1 cellular context compared by ENCODE assay signal in the genomic region with DNA sequence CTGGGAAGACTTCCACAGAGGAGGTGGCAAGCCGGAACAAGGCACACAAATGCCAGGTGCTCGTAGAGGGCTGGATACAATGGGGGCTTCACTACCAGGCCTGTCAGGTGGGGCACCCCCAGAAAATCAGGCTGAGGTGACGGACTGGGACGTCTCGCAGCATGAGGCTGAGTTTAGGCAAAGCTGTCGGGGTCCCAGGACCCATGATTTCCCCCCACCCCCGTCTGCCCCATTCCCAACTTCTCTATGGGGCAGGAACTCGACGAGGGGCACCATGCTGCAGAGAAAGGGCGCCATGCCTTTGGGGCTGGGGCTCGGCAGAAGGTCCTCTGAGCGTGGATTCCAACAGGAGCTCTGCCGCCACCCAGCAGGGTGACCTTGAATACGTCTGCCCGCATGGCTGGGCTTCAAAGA.
TF ChIP-seq lines count a peak whose summit lies in the region.

No MANE protein-coding gene starts in this region.

TF ChIP-seq in HepG2, 621 proteins besides CTCF, POLR2A, EP300 and RAD21 (continued from another document and continues in another):
- TF ChIP-seq, protein P1, sequence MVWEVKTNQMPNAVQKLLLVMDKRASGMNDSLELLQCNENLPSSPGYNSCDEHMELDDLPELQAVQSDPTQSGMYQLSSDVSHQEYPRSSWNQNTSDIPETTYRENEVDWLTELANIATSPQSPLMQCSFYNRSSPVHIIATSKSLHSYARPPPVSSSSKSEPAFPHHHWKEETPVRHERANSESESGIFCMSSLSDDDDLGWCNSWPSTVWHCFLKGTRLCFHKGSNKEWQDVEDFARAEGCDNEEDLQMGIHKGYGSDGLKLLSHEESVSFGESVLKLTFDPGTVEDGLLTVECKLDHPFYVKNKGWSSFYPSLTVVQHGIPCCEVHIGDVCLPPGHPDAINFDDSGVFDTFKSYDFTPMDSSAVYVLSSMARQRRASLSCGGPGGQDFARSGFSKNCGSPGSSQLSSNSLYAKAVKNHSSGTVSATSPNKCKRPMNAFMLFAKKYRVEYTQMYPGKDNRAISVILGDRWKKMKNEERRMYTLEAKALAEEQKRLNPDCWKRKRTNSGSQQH (CRISPR knock-in tag; IDR thresholded peaks at IDR 0.05; ENCODE audit: low read depth): no peak
- no peak for TF ChIP-seq NFE2 (CRISPR knock-in tag; IDR thresholded peaks at IDR 0.05)
- TF ChIP-seq ETV6 (CRISPR knock-in tag; conservative IDR thresholded peaks at IDR 0.05): no peak
- TF ChIP-seq SMYD3 (CRISPR knock-in tag; IDR thresholded peaks at IDR 0.05): peak; percentile 93; the same call in 1 of the 2 replicates
- peak; percentile 75; the same call in 1 of the 2 replicates for TF ChIP-seq ZSCAN5A (CRISPR knock-in tag; IDR thresholded peaks at IDR 0.05; ENCODE audit: borderline replicate concordance)
- no peak; the same call in 1 of the 2 replicates for TF ChIP-seq ZNF605 (CRISPR knock-in tag; IDR thresholded peaks at IDR 0.05)
- TF ChIP-seq MBD4 (IDR thresholded peaks at IDR 0.05; ENCODE audit: borderline replicate concordance, low read length): no peak
- 0 out of 2 replicates have a peak, but pooled peaks have one; percentile 81 for TF ChIP-seq ZNF17 (CRISPR knock-in tag; IDR thresholded peaks at IDR 0.05)
- TF ChIP-seq TRIM24 (CRISPR knock-in tag; IDR thresholded peaks at IDR 0.05): no peak
- no peak for TF ChIP-seq MAZ (IDR thresholded peaks at IDR 0.05; ENCODE audit: borderline replicate concordance, low read depth, low read length)
- no peak; the same call in 1 of the 2 replicates for TF ChIP-seq MAZ (CRISPR knock-in tag; IDR thresholded peaks at IDR 0.05; ENCODE audit: low read depth)
- no peak for TF ChIP-seq FOXA3 (CRISPR knock-in tag; IDR thresholded peaks at IDR 0.05)
- TF ChIP-seq MTA3 (CRISPR knock-in tag; IDR thresholded peaks at IDR 0.05): no peak
- no peak for TF ChIP-seq DZIP1 (CRISPR knock-in tag; IDR thresholded peaks at IDR 0.05)
- TF ChIP-seq, protein P2, sequence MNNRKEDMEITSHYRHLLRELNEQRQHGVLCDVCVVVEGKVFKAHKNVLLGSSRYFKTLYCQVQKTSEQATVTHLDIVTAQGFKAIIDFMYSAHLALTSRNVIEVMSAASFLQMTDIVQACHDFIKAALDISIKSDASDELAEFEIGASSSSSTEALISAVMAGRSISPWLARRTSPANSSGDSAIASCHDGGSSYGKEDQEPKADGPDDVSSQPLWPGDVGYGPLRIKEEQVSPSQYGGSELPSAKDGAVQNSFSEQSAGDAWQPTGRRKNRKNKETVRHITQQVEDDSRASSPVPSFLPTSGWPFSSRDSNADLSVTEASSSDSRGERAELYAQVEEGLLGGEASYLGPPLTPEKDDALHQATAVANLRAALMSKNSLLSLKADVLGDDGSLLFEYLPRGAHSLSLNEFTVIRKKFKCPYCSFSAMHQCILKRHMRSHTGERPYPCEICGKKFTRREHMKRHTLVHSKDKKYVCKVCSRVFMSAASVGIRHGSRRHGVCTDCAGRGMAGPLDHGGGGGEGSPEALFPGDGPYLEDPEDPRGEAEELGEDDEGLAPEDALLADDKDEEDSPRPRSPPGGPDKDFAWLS (CRISPR knock-in tag; IDR thresholded peaks at IDR 0.05; ENCODE audit: borderline replicate concordance): no peak
- peak; percentile 82; the same call in 1 of the 2 replicates for TF ChIP-seq ZSCAN25 (CRISPR knock-in tag; IDR thresholded peaks at IDR 0.05)
- TF ChIP-seq HMG20A (CRISPR knock-in tag; IDR thresholded peaks at IDR 0.05; ENCODE audit: borderline replicate concordance): no peak
- TF ChIP-seq ZNF737 (CRISPR knock-in tag; IDR thresholded peaks at IDR 0.05; ENCODE audit: borderline replicate concordance): no peak
- TF ChIP-seq ZNF780A (CRISPR knock-in tag; IDR thresholded peaks at IDR 0.05): no peak
- no peak for TF ChIP-seq ZNF207 (IDR thresholded peaks at IDR 0.05; ENCODE audit: borderline replicate concordance)
- TF ChIP-seq ZNF362 (CRISPR knock-in tag; IDR thresholded peaks at IDR 0.05; ENCODE audit: borderline replicate concordance): no peak
- TF ChIP-seq HMGA1 (CRISPR knock-in tag; conservative IDR thresholded peaks at IDR 0.05): no peak
- 0 out of 2 replicates have a peak, but pooled peaks have one; percentile 4 for TF ChIP-seq ZMYM4 (CRISPR knock-in tag; IDR thresholded peaks at IDR 0.05)
- peak; percentile 91 for TF ChIP-seq ZNF598 (CRISPR knock-in tag; IDR thresholded peaks at IDR 0.05; ENCODE audit: borderline replicate concordance)
- TF ChIP-seq HIVEP1 (CRISPR knock-in tag; IDR thresholded peaks at IDR 0.05): no peak
- TF ChIP-seq NR0B2 (CRISPR knock-in tag; IDR thresholded peaks at IDR 0.05): no peak
- no peak for TF ChIP-seq RFX3 (CRISPR knock-in tag; IDR thresholded peaks at IDR 0.05)
- no peak for TF ChIP-seq SKI (IDR thresholded peaks at IDR 0.05; ENCODE audit: partially characterized antibody)
- TF ChIP-seq CAMTA2 (CRISPR knock-in tag; IDR thresholded peaks at IDR 0.05; ENCODE audit: borderline replicate concordance): 0 out of 2 replicates have a peak, but pooled peaks have one; percentile 87
- TF ChIP-seq, protein P3, sequence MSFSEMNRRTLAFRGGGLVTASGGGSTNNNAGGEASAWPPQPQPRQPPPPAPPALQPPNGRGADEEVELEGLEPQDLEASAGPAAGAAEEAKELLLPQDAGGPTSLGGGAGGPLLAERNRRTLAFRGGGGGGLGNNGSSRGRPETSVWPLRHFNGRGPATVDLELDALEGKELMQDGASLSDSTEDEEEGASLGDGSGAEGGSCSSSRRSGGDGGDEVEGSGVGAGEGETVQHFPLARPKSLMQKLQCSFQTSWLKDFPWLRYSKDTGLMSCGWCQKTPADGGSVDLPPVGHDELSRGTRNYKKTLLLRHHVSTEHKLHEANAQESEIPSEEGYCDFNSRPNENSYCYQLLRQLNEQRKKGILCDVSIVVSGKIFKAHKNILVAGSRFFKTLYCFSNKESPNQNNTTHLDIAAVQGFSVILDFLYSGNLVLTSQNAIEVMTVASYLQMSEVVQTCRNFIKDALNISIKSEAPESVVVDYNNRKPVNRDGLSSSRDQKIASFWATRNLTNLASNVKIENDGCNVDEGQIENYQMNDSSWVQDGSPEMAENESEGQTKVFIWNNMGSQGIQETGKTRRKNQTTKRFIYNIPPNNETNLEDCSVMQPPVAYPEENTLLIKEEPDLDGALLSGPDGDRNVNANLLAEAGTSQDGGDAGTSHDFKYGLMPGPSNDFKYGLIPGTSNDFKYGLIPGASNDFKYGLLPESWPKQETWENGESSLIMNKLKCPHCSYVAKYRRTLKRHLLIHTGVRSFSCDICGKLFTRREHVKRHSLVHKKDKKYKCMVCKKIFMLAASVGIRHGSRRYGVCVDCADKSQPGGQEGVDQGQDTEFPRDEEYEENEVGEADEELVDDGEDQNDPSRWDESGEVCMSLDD (CRISPR knock-in tag; IDR thresholded peaks at IDR 0.05; ENCODE audit: borderline replicate concordance): no peak
- TF ChIP-seq ZNF33A (CRISPR knock-in tag; IDR thresholded peaks at IDR 0.05; ENCODE audit: borderline replicate concordance): no peak
- TF ChIP-seq, protein P4, sequence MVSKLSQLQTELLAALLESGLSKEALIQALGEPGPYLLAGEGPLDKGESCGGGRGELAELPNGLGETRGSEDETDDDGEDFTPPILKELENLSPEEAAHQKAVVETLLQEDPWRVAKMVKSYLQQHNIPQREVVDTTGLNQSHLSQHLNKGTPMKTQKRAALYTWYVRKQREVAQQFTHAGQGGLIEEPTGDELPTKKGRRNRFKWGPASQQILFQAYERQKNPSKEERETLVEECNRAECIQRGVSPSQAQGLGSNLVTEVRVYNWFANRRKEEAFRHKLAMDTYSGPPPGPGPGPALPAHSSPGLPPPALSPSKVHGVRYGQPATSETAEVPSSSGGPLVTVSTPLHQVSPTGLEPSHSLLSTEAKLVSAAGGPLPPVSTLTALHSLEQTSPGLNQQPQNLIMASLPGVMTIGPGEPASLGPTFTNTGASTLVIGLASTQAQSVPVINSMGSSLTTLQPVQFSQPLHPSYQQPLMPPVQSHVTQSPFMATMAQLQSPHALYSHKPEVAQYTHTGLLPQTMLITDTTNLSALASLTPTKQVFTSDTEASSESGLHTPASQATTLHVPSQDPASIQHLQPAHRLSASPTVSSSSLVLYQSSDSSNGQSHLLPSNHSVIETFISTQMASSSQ (IDR thresholded peaks at IDR 0.05; ENCODE audit: low read depth): no peak
- TF ChIP-seq, protein P4 (CRISPR knock-in tag; IDR thresholded peaks at IDR 0.05; ENCODE audit: borderline replicate concordance): no peak
- TF ChIP-seq SMAD1 (CRISPR knock-in tag; IDR thresholded peaks at IDR 0.05; ENCODE audit: borderline replicate concordance, low read depth): no peak
- no peak for TF ChIP-seq ZNF629 (CRISPR knock-in tag; conservative IDR thresholded peaks at IDR 0.05)
- no peak for TF ChIP-seq PRPF4 (IDR thresholded peaks at IDR 0.05; ENCODE audit: low read depth, low read length, poor library complexity, severe bottlenecking)
- no peak for TF ChIP-seq ZNF839 (CRISPR knock-in tag; IDR thresholded peaks at IDR 0.05; ENCODE audit: borderline replicate concordance)
- TF ChIP-seq ZNF547 (CRISPR knock-in tag; IDR thresholded peaks at IDR 0.05): no peak
- no peak for TF ChIP-seq STAG1 (CRISPR knock-in tag; IDR thresholded peaks at IDR 0.05)
- TF ChIP-seq ZNF557 (CRISPR knock-in tag; IDR thresholded peaks at IDR 0.05): no peak
- TF ChIP-seq CREBL2 (CRISPR knock-in tag; IDR thresholded peaks at IDR 0.05; ENCODE audit: borderline replicate concordance): peak; percentile 93; the same call in 1 of the 2 replicates
- TF ChIP-seq ZBTB39 (CRISPR knock-in tag; IDR thresholded peaks at IDR 0.05): 0 out of 2 replicates have a peak, but pooled peaks have one; percentile 2
- no peak for TF ChIP-seq ZNF614 (CRISPR knock-in tag; IDR thresholded peaks at IDR 0.05; ENCODE audit: borderline replicate concordance)
